In the genomic region with DNA sequence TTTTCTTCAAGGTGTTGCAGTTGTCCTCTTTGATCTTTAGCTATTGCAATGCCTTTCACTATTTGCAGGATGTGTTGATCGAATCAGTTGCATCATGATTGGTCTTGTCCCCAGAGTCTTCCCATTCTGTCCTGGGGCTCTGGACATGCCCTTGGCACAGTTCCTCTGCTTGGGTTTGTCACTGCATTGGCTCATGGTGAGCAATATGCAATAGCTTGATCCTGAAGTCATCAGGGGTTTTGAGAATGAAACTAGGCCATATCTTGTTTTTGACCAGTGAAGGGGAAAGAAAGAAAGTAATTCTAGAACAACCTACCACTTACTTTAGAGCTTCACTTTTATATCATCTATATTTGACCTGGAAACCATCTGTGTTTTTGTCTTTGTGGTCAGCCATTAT, we compare ENCODE assay signal across 20 cellular contexts.
A peak's percentile ranks its signal among the peaks of the same experiment; 100 is the strongest.
DNase-seq lines count a peak whose midpoint lies in the region; ATAC-seq, FAIRE-seq and TF ChIP-seq lines count a peak whose summit lies in the region.
"Had no signal": no experiment of that assay in that cellular context is flagged by ENCODE, and none has a peak within 500 bp of the region (broad histone marks: within the 10 kb centered on the region; RNA-seq: fewer than 3 reads in every experiment).

No MANE protein-coding gene starts in this region.

- ATAC-seq in HG02885 (IDR thresholded peaks at IDR 0.05; ENCODE audit: poor library complexity, unreplicated experiment): no peak
- no peak for ATAC-seq in activated T-cell treated with anti-CD3 and anti-CD28 coated beads, Interleukin-2, amount 50 U/mL, for 72 hours (replicated peaks in 1 of 2)

- POLR2A ChIA-PET in HEK293T (lab: Yijun Ruan, JAX): no interaction called here

- H3K36me3 Mint-ChIP-seq in activated T-cell treated with anti-CD3 and anti-CD28 coated beads, Interleukin-2, amount 50 U/mL, for 72 hours (ENCODE audit: insufficient read depth in 2 of 2): peaks cover 5 to 6% of the 10 kb centered on the region in 2 donors

- H3K9me3 Mint-ChIP-seq in activated T-cell treated with anti-CD3 and anti-CD28 coated beads, Interleukin-2, amount 50 U/mL, for 72 hours: peaks cover 9 to 13% of the 10 kb centered on the region in 2 donors

- CTCF ChIA-PET in HEK293T (lab: Yijun Ruan, JAX): interaction anchor here (0.6 kb wide), 1 partner anchor 40 kb away, joined by 4 read pairs; no protein-coding TSS in a partner anchor

- H3K4me3 ChIP-seq in AG10803 (ENCODE audit: low read length) (no peak overlapping the region), bronchial epithelial cell (ENCODE audit: low read depth, low read length) (no peak overlapping the region)

- no peak overlapping the region for H3K27ac Mint-ChIP-seq in activated T-cell treated with anti-CD3 and anti-CD28 coated beads, Interleukin-2, amount 50 U/mL, for 72 hours
- H3K27ac Mint-ChIP-seq: B cell; CD4-positive, alpha-beta memory T cell had no signal

- H3K4me1 Mint-ChIP-seq in activated T-cell treated with anti-CD3 and anti-CD28 coated beads, Interleukin-2, amount 50 U/mL, for 72 hours (ENCODE audit: low read depth): no peaks in the 10 kb centered on the region
- H3K4me1 Mint-ChIP-seq: B cell; CD4-positive, alpha-beta memory T cell had no signal

- FAIRE-seq in bronchial epithelial cell (lab: Jason Lieb, UNC): no peak
- FAIRE-seq: A204.1, D721Med, G401.6 had no signal

- H3K4me3 Mint-ChIP-seq in activated T-cell treated with anti-CD3 and anti-CD28 coated beads, Interleukin-2, amount 50 U/mL, for 72 hours: no peak overlapping the region
- H3K4me3 Mint-ChIP-seq: B cell; CD4-positive, alpha-beta memory T cell had no signal

- no peaks in the 10 kb centered on the region for H3K27me3 Mint-ChIP-seq in activated T-cell treated with anti-CD3 and anti-CD28 coated beads, Interleukin-2, amount 50 U/mL, for 72 hours (ENCODE audit: low read depth)
- H3K27me3 Mint-ChIP-seq: B cell; CD4-positive, alpha-beta memory T cell had no signal

- no peak for TF ChIP-seq CTCF in AG10803 (conservative IDR thresholded peaks at IDR 0.05; ENCODE audit: low read length)
- no peak for TF ChIP-seq CTCF in bronchial epithelial cell (IDR thresholded peaks at IDR 0.05; ENCODE audit: insufficient read depth, low read length, severe bottlenecking)

- H3K27me3 ChIP-seq in bronchial epithelial cell (ENCODE audit: control insufficient read depth, insufficient read depth, low read length): no peaks in the 10 kb centered on the region

- H3K36me3 ChIP-seq in bronchial epithelial cell (ENCODE audit: control insufficient read depth, insufficient read depth, low read length): no peaks in the 10 kb centered on the region

- DNase-seq in AG10803 (ENCODE audit: low read depth) (peak; percentile 11), HS-5 (ENCODE audit: low read depth) (peak; percentile 3), bronchial epithelial cell (ENCODE audit: low read depth) (peak; percentile 42), kidney tubule cell (ENCODE audit: low spot score) (peak; percentile 63), HEK293T (ENCODE audit: extremely low spot score) (no peak)
- no peak for DNase-seq in activated T-cell treated with anti-CD3 and anti-CD28 coated beads, Interleukin-2, amount 50 U/mL, for 1 hour
- DNase-seq in activated T-cell treated with anti-CD3 and anti-CD28 coated beads, Interleukin-2, amount 50 U/mL, for 72 hours: no peak
- DNase-seq: CD4-positive, alpha-beta memory T cell; DMS79 treated with DMSO at 0.1 percent for 48 hours; Kasumi-1; MV-4-11; NCI-H1436; NCI-H2029 treated with DMSO at 0.1 percent for 48 hours; NCI-H510A treated with DMSO at 0.1 percent for 48 hours; RPMI8226 had no signal

TF ChIP-seq in HEK293T, 16 proteins besides CTCF, POLR2A, EP300 and RAD21:
- TF ChIP-seq CTBP1 (IDR thresholded peaks at IDR 0.05; ENCODE audit: borderline replicate concordance): no peak
- TF ChIP-seq FOXM1 (IDR thresholded peaks at IDR 0.05; ENCODE audit: borderline replicate concordance): no peak
- TF ChIP-seq ZNF384 (IDR thresholded peaks at IDR 0.05): no peak
- no peak for TF ChIP-seq NFRKB (IDR thresholded peaks at IDR 0.05)
- no peak for TF ChIP-seq LEF1 (IDR thresholded peaks at IDR 0.05; ENCODE audit: borderline replicate concordance)
- TF ChIP-seq SUZ12 (IDR thresholded peaks at IDR 0.05): no peak
- no peak for TF ChIP-seq TARDBP (IDR thresholded peaks at IDR 0.05)

Comparison
In these comparisons a context has a peak if more than half of its experiments do, and no peak if none do; other contexts are left out.
1. DNase-seq: peak in AG10803 (single experiment), HS-5 (single experiment), bronchial epithelial cell (single experiment) and kidney tubule cell (single experiment); none in activated T-cell treated with anti-CD3 and anti-CD28 coated beads, Interleukin-2, amount 50 U/mL, for 1 hour (single experiment), HEK293T (single experiment) and activated T-cell treated with anti-CD3 and anti-CD28 coated beads, Interleukin-2, amount 50 U/mL, for 72 hours (0 of 2).